13 cellular contexts compared by ENCODE assay signal in the genomic region with DNA sequence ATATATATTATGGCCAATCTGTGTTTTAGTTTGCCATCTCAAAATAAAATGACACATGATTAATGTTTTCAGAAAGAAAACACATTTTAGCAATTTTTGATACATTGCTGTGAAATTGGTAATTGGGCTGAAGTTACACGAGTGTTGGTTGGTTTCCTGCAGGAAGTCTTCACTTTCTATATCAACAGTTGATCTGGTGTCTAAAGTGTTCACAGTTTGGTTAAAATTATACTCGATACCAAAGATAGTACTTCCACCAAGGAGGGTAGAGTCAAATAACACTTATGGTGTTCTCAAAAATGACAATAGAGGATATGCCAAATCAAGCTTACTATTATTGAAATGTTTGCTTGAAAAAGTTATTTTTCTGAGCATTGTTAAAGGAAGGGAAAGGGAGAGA.
DNase-seq lines count a peak whose midpoint lies in the region; ATAC-seq lines count a peak whose summit lies in the region.
"Had no signal": no experiment of that assay in that cellular context is flagged by ENCODE, and none has a peak within 500 bp of the region (broad histone marks: within the 10 kb centered on the region; RNA-seq: fewer than 3 reads in every experiment).

No MANE protein-coding gene starts in this region.

- no peak for DNase-seq in activated T-cell treated with anti-CD3 and anti-CD28 coated beads, Interleukin-2, amount 50 U/mL, for 24 hours
- no peak for DNase-seq in activated T-cell treated with anti-CD3 and anti-CD28 coated beads, Interleukin-2, amount 50 U/mL, for 4 hours
- no peak for DNase-seq in natural killer cell treated with Interleukin-12 subunit alpha and Interleukin-12 subunit beta and Interleukin-15 and Interleukin-18, amount 100 ng/mL, for 72 hours (ENCODE audit: low spot score)
- DNase-seq in NCI-H2227 (lab: John Stamatoyannopoulos, UW; ENCODE audit: unreplicated experiment) (no peak), left lobe of liver (ENCODE audit: low spot score) (no peak)
- no peak for DNase-seq in stimulated activated naive CD4-positive, alpha-beta T cell treated with Interleukin-2 at 50 U/mL for 16 hours (lab: John Stamatoyannopoulos, UW)
- DNase-seq: activated T-cell treated with anti-CD3 and anti-CD28 coated beads, Interleukin-2, amount 50 U/mL, for 48 hours; KBM-7; NCI-H1694 treated with DMSO at 0.1 percent for 48 hours; SHP77 treated with DMSO at 0.1 percent for 48 hours had no signal

- peaks cover 15% of the 10 kb centered on the region for H3K36me3 Mint-ChIP-seq in activated T-cell treated with anti-CD3 and anti-CD28 coated beads, Interleukin-2, amount 50 U/mL, for 24 hours (ENCODE audit: low read depth)
- H3K36me3 Mint-ChIP-seq in activated T-cell treated with anti-CD3 and anti-CD28 coated beads, Interleukin-2, amount 50 U/mL, for 4 hours (ENCODE audit: insufficient read depth): peaks cover 11% of the 10 kb centered on the region
- peaks cover 7% of the 10 kb centered on the region for H3K36me3 Mint-ChIP-seq in natural killer cell treated with Interleukin-12 subunit alpha and Interleukin-12 subunit beta and Interleukin-15 and Interleukin-18, amount 100 ng/mL, for 72 hours
- H3K36me3 Mint-ChIP-seq: type B pancreatic cell had no signal

- ATAC-seq in activated T-cell treated with anti-CD3 and anti-CD28 coated beads, Interleukin-2, amount 50 U/mL, for 4 hours: no peak
- ATAC-seq in GM21529 (IDR thresholded peaks at IDR 0.05; ENCODE audit: unreplicated experiment) (peak; percentile 85), HG03460 (IDR thresholded peaks at IDR 0.05; ENCODE audit: unreplicated experiment) (peak; percentile 90), left lobe of liver (no peak)
- peak; percentile 64 to 80 for ATAC-seq in natural killer cell treated with Interleukin-12 subunit alpha and Interleukin-12 subunit beta and Interleukin-15 and Interleukin-18, amount 100 ng/mL, for 72 hours

- H3K4me1 Mint-ChIP-seq in activated T-cell treated with anti-CD3 and anti-CD28 coated beads, Interleukin-2, amount 50 U/mL, for 24 hours (ENCODE audit: low read depth): peaks cover 30% of the 10 kb centered on the region
- H3K4me1 Mint-ChIP-seq in activated T-cell treated with anti-CD3 and anti-CD28 coated beads, Interleukin-2, amount 50 U/mL, for 4 hours (ENCODE audit: low read depth): peaks cover 25% of the 10 kb centered on the region
- H3K4me1 Mint-ChIP-seq in natural killer cell treated with Interleukin-12 subunit alpha and Interleukin-12 subunit beta and Interleukin-15 and Interleukin-18, amount 100 ng/mL, for 72 hours (ENCODE audit: low read depth in 2 of 2): peaks cover 40 to 43% of the 10 kb centered on the region in 2 donors

- peak overlapping the region; percentile 2 for H3K27ac Mint-ChIP-seq in activated T-cell treated with anti-CD3 and anti-CD28 coated beads, Interleukin-2, amount 50 U/mL, for 24 hours
- H3K27ac Mint-ChIP-seq in natural killer cell treated with Interleukin-12 subunit alpha and Interleukin-12 subunit beta and Interleukin-15 and Interleukin-18, amount 100 ng/mL, for 72 hours: peak overlapping the region; percentile 66 to 92
- H3K27ac Mint-ChIP-seq: type B pancreatic cell had no signal

- H3K9me3 Mint-ChIP-seq in activated T-cell treated with anti-CD3 and anti-CD28 coated beads, Interleukin-2, amount 50 U/mL, for 24 hours: peaks cover 6% of the 10 kb centered on the region
- peaks cover 7% of the 10 kb centered on the region for H3K9me3 Mint-ChIP-seq in activated T-cell treated with anti-CD3 and anti-CD28 coated beads, Interleukin-2, amount 50 U/mL, for 4 hours
- peaks cover 3% of the 10 kb centered on the region for H3K9me3 Mint-ChIP-seq in natural killer cell treated with Interleukin-12 subunit alpha and Interleukin-12 subunit beta and Interleukin-15 and Interleukin-18, amount 100 ng/mL, for 72 hours
- H3K9me3 Mint-ChIP-seq: type B pancreatic cell had no signal

- no peak overlapping the region for H3K4me3 Mint-ChIP-seq in activated T-cell treated with anti-CD3 and anti-CD28 coated beads, Interleukin-2, amount 50 U/mL, for 24 hours
- no peak overlapping the region for H3K4me3 Mint-ChIP-seq in activated T-cell treated with anti-CD3 and anti-CD28 coated beads, Interleukin-2, amount 50 U/mL, for 4 hours
- H3K4me3 Mint-ChIP-seq in natural killer cell treated with Interleukin-12 subunit alpha and Interleukin-12 subunit beta and Interleukin-15 and Interleukin-18, amount 100 ng/mL, for 72 hours: peak overlapping the region; percentile 72
- H3K4me3 Mint-ChIP-seq: type B pancreatic cell had no signal

- H3K27me3 Mint-ChIP-seq in activated T-cell treated with anti-CD3 and anti-CD28 coated beads, Interleukin-2, amount 50 U/mL, for 24 hours: no peaks in the 10 kb centered on the region
- no peaks in the 10 kb centered on the region for H3K27me3 Mint-ChIP-seq in activated T-cell treated with anti-CD3 and anti-CD28 coated beads, Interleukin-2, amount 50 U/mL, for 4 hours (ENCODE audit: low read depth)
- no peaks in the 10 kb centered on the region for H3K27me3 Mint-ChIP-seq in natural killer cell treated with Interleukin-12 subunit alpha and Interleukin-12 subunit beta and Interleukin-15 and Interleukin-18, amount 100 ng/mL, for 72 hours
- H3K27me3 Mint-ChIP-seq: type B pancreatic cell had no signal

Comparison
In these comparisons a context has a peak if more than half of its experiments do, and no peak if none do; other contexts are left out.
1. ATAC-seq: peak in GM21529 (single experiment), HG03460 (single experiment) and natural killer cell treated with Interleukin-12 subunit alpha and Interleukin-12 subunit beta and Interleukin-15 and Interleukin-18, amount 100 ng/mL, for 72 hours (2 of 2); none in activated T-cell treated with anti-CD3 and anti-CD28 coated beads, Interleukin-2, amount 50 U/mL, for 4 hours (0 of 2) and left lobe of liver (single experiment).